In the genomic region with DNA sequence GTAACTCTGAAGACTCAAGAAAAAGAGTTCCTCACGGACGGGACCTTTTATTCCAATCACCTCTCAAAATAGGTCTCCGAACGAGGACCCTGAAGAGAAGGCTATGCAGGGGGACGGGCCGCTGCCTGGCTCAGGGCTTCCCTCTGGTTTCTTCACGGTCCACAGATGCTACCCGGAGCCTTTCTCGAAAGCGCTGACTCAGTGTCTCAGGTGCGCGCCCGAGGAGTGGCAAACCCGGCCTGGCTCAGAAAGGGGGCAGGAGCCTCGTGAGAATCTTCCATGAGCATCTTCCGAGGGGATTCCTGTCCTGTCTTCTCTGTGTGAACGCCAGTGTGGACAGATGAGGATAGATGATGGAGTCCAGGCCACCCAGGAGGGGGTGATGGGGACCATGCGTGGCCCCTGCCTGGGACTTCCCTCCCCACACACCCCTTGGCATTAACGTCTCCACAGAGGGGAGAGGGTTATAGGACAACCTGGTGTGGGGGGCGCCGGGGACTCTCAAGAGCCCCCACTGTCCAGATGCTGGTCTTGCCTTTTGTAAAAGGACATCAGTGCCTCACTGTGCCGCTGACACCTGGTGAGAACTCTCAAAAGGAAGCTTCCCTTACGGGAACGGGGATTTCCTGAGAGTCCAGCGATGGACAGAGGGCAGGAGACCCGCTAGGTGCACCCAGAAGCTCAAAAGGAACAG, we compare ENCODE assay signal across 10 cellular contexts. TPM values are rescaled to one million over a fixed set of nuclear protein-coding genes. Genes with fewer than 3 reads are reported as not detected.
DNase-seq lines count a peak whose midpoint lies in the region; ATAC-seq and TF ChIP-seq lines count a peak whose summit lies in the region.
"Had no signal": no experiment of that assay in that cellular context is flagged by ENCODE, and none has a peak within 500 bp of the region (broad histone marks: within the 10 kb centered on the region; RNA-seq: fewer than 3 reads in every experiment).

No MANE protein-coding gene starts in this region.

- ATAC-seq in heart left ventricle = no peak
- no peak for ATAC-seq in Right ventricle myocardium inferior

- peaks cover 14 to 64% (median 45%) of the 10 kb centered on the region in 12 donors for H3K4me1 ChIP-seq in heart left ventricle
- H3K4me1 ChIP-seq in mucosa of rectum (ENCODE audit: control insufficient read depth in 2 of 2, insufficient read depth in 2 of 2, low read length in 2 of 2) = peaks cover 37 to 43% of the 10 kb centered on the region in 2 donors
- H3K4me1 ChIP-seq in uterus = peaks cover 5 to 28% of the 10 kb centered on the region in 2 donors

- H3K27me3 ChIP-seq in heart left ventricle (no peaks in the 10 kb centered on the region), mucosa of rectum (ENCODE audit: control insufficient read depth in 2 of 2, insufficient read depth in 2 of 2, low read length in 2 of 2) (no peaks in the 10 kb centered on the region), uterus (no peaks in the 10 kb centered on the region)

- H3K4me3 Mint-ChIP-seq in activated naive CD8-positive, alpha-beta T cell = peak overlapping the region; percentile 93

- H3K9me3 ChIP-seq in heart left ventricle (no peaks in the 10 kb centered on the region), mucosa of rectum (ENCODE audit: control insufficient read depth in 2 of 2, low read length in 2 of 2) (no peaks in the 10 kb centered on the region), uterus (no peaks in the 10 kb centered on the region)

- peaks cover 49% of the 10 kb centered on the region for H3K4me1 Mint-ChIP-seq in activated naive CD8-positive, alpha-beta T cell (ENCODE audit: low read depth)

- peak overlapping the region in 1 of 2 donors; percentile 24 for H3K9ac ChIP-seq in mucosa of rectum (ENCODE audit: low read depth in 1 of 2, low read length in 2 of 2)

- DNase-seq in heart left ventricle (peak in 1 of 5 donors; percentile 53), Right ventricle myocardium inferior (ENCODE audit: missing footprints) (no peak), uterus (no peak), cerebellar nuclear complex (lab: John Stamatoyannopoulos, UW) (no peak), glomerular visceral epithelial cell (ENCODE audit: extremely low spot score) (no peak), NCI-H1105 (lab: John Stamatoyannopoulos, UW) (no peak)
- DNase-seq: KG1; stimulated activated CD4-positive, alpha-beta T cell treated with anti-CD3 and anti-CD28 coated beads, Interleukin-4, amount 100 ng/mL, for 24 hours had no signal

- H3K9me3 Mint-ChIP-seq in activated naive CD8-positive, alpha-beta T cell (ENCODE audit: low read depth) = no peaks in the 10 kb centered on the region

- WGBS in heart left ventricle, 4 donors = 83 to 88% (median 86%) methylated on average over 25 to 26 of the region's 26 CpGs

- peaks cover 2% of the 10 kb centered on the region for H3K36me3 Mint-ChIP-seq in activated naive CD8-positive, alpha-beta T cell

- peak overlapping the region in 11 of 12 donors; percentile 39 to 100 (median 99) for H3K27ac ChIP-seq in heart left ventricle
- H3K27ac ChIP-seq in mucosa of rectum (ENCODE audit: low read depth in 2 of 2, low read length in 2 of 2) = peak overlapping the region; percentile 23 to 95
- peak overlapping the region; percentile 100 for H3K27ac ChIP-seq in uterus

- H3K27ac Mint-ChIP-seq in activated naive CD8-positive, alpha-beta T cell = peak overlapping the region; percentile 97

- no peak for TF ChIP-seq POLR2A in heart left ventricle (IDR thresholded peaks at IDR 0.05)
- TF ChIP-seq POLR2A in uterus (IDR thresholded peaks at IDR 0.05) = no peak

- no peak for TF ChIP-seq CTCF in heart left ventricle (IDR thresholded peaks at IDR 0.05)
- no peak for TF ChIP-seq CTCF in uterus (IDR thresholded peaks at IDR 0.05)

- intact Hi-C loops in heart left ventricle (cut with DNase I) (no loop called here), Right ventricle myocardium inferior (cut with DNase I) (no loop called here), uterus (cut with DNase I; ENCODE audit: low total_unique reads) (no loop called here)

- H3K27me3 Mint-ChIP-seq in activated naive CD8-positive, alpha-beta T cell = no peaks in the 10 kb centered on the region

- H3K36me3 ChIP-seq in heart left ventricle (peaks cover 0 to 49% (median 9%) of the 10 kb centered on the region in 9 donors), mucosa of rectum (ENCODE audit: control insufficient read depth in 2 of 2, insufficient read depth in 2 of 2, low read length in 2 of 2) (peaks cover 2 to 13% of the 10 kb centered on the region in 2 donors), uterus (no peaks in the 10 kb centered on the region)

- H3K4me3 ChIP-seq in heart left ventricle (no peak overlapping the region), mucosa of rectum (ENCODE audit: low read length in 2 of 2) (peak overlapping the region in 1 of 2 donors; percentile 9), uterus (no peak overlapping the region)

RNA-seq across cellular contexts. Expression of gene LSM4, which starts 16.5 kb away (rescaled TPM):
- total RNA-seq in heart left ventricle (100 to 1,000 TPM in 5 of 9 donors, 10 to 100 TPM in 4; 65.8 to 167 (median 101) TPM), Right ventricle myocardium inferior (106 TPM), uterus (100 to 1,000 TPM in 1 of 4 donors, 10 to 100 TPM in 2, 1 to 10 TPM in 1; 8.8 to 120 (median 64.2) TPM)
- polyA plus RNA-seq in heart left ventricle = 100 to 1,000 TPM; 127 to 171 TPM

RNA-seq across cellular contexts. Expression of gene JUND, which starts 24.9 kb away (rescaled TPM):
- 100 to 1,000 TPM in 7 of 9 donors, 10 to 100 TPM in 2; 80.2 to 352 (median 137) TPM for total RNA-seq in heart left ventricle
- 100 to 1,000 TPM; 114 to 236 TPM for polyA plus RNA-seq in heart left ventricle
- total RNA-seq in Right ventricle myocardium inferior = 113 TPM
- 100 to 1,000 TPM; 152 to 386 (median 290) TPM for total RNA-seq in uterus

RNA-seq across cellular contexts. Expression of gene IQCN, which starts 32.1 kb away (rescaled TPM):
- 1 to 10 TPM in 4 of 9 donors, under 1 TPM in 5; 0.24 to 2.4 (median 0.75) TPM for total RNA-seq in heart left ventricle
- 1 to 10 TPM in 1 of 2 donors, under 1 TPM in 1; 0.28 to 2.8 TPM for polyA plus RNA-seq in heart left ventricle
- 0.43 TPM for total RNA-seq in Right ventricle myocardium inferior
- 10 to 100 TPM in 1 of 4 donors, 1 to 10 TPM in 3; 1.0 to 41.1 (median 3.0) TPM for total RNA-seq in uterus

RNA-seq across cellular contexts. Expression of gene PGPEP1, which starts 34.0 kb away (rescaled TPM):
- total RNA-seq in heart left ventricle = 10 to 100 TPM; 22.5 to 58.6 (median 44.6) TPM
- polyA plus RNA-seq in heart left ventricle = 10 to 100 TPM; 26.7 to 31.8 TPM
- 29.3 TPM for total RNA-seq in Right ventricle myocardium inferior
- total RNA-seq in uterus = 10 to 100 TPM; 21.2 to 67.9 (median 38.1) TPM
